Comparison of ENCODE assay signal across 8 cellular contexts in the genomic region with DNA sequence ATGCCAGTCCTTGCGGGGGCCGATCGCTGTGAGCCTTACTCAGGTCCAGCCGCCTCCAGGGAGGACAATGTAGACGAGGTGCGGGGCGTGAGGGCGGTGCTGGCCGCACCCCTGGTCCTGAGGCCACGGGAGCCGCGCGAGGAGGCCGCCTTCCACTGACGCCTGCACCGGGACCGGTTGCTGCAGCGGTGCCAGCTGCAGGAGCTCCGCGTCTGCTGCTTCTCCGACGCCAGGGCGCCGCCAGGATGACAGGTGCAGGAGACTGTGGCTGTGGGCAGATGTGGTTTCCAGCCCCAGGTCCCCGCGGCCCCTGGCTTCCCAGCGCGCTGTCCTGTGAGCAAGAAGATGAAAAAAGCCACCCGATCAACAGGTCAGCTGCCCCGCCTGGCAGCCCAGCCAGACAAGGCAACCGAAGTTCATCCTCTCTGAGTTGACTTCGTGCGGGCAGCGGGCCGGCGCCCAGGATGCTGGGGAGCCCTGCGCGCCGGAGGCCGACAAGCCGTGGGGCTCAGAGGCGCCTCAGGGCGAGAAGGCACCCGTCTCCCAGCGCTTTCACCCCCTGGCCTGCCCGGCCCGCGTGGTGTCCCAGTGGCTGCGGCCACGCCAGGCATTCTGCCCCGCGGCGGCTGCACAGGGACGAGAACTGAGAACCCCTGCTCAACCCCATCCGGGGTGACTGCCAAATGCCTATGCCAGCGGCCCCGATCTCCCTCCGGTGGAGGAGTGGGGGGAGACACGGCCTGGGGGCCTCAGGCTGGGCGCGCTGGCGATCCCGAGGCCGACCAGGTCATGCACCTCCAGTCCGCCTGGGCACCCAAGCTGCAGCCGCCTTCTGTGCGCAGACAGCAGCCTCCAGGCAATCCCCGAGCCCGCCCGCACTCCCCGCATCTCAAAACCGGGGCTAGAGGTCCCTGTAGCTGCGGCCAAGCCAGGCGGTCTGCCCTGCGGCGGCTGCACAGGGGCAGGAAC. TPM values are rescaled to one million over a fixed set of nuclear protein-coding genes. Genes with fewer than 3 reads are reported as not detected.
DNase-seq lines count a peak whose midpoint lies in the region; ATAC-seq and TF ChIP-seq lines count a peak whose summit lies in the region.

No MANE protein-coding gene starts in this region.

- peaks cover 38 to 49% of the 10 kb centered on the region in 2 donors for H3K27me3 Mint-ChIP-seq in effector memory CD8-positive, alpha-beta T cell
- H3K27me3 Mint-ChIP-seq in endothelial cell (ENCODE audit: unreplicated experiment) = peaks cover 13% of the 10 kb centered on the region

- ATAC-seq in effector memory CD8-positive, alpha-beta T cell (replicated peaks) = peak; percentile 45
- ATAC-seq in HG02981 (IDR thresholded peaks at IDR 0.05; ENCODE audit: unreplicated experiment) = no peak

- no peak overlapping the region for H3K27ac Mint-ChIP-seq in effector memory CD8-positive, alpha-beta T cell
- H3K27ac Mint-ChIP-seq in endothelial cell (ENCODE audit: unreplicated experiment) = no peak overlapping the region

- TF ChIP-seq CTCF in endothelial cell (IDR thresholded peaks at IDR 0.05; ENCODE audit: unreplicated experiment) = no peak

- peaks cover 3% of the 10 kb centered on the region for H3K36me3 Mint-ChIP-seq in effector memory CD8-positive, alpha-beta T cell (ENCODE audit: insufficient read depth)
- H3K36me3 Mint-ChIP-seq in endothelial cell (ENCODE audit: low read depth, unreplicated experiment) = no peaks in the 10 kb centered on the region

- no peaks in the 10 kb centered on the region for H3K9me3 Mint-ChIP-seq in effector memory CD8-positive, alpha-beta T cell
- H3K9me3 Mint-ChIP-seq in endothelial cell (ENCODE audit: unreplicated experiment) = no peaks in the 10 kb centered on the region

- H3K4me1 Mint-ChIP-seq in effector memory CD8-positive, alpha-beta T cell (ENCODE audit: low read depth in 2 of 2) = peaks cover 6 to 7% of the 10 kb centered on the region in 2 donors
- peaks cover 12% of the 10 kb centered on the region for H3K4me1 Mint-ChIP-seq in endothelial cell (ENCODE audit: unreplicated experiment)

- DNase-seq in DMS 273 (lab: John Stamatoyannopoulos, UW; ENCODE audit: unreplicated experiment) (peak; percentile 60), DMS 273 treated with DMSO at 0.1 percent for 48 hours (lab: John Stamatoyannopoulos, UW) (no peak), SW480 (ENCODE audit: low spot score) (peak; percentile 38), NK-92 (lab: John Stamatoyannopoulos, UW; ENCODE audit: unreplicated experiment) (no peak), endothelial cell (ENCODE audit: low spot score) (no peak)
- DNase-seq in effector memory CD8-positive, alpha-beta T cell = peak in 2 of 3 experiments; percentile 11 to 21
- DNase-seq in stimulated activated CD4-positive, alpha-beta T cell treated with anti-CD3 and anti-CD28 coated beads, Interleukin-12 subunit alpha, Interleukin-12 subunit beta, amount 100 ng/mL, for 4 hours = peak; percentile 17

- peak overlapping the region; percentile 84 to 86 for H3K4me3 Mint-ChIP-seq in effector memory CD8-positive, alpha-beta T cell
- no peak overlapping the region for H3K4me3 Mint-ChIP-seq in endothelial cell (ENCODE audit: unreplicated experiment)

RNA-seq across cellular contexts. Expression of a gene that starts 43.4 kb away (rescaled TPM):
- total RNA-seq in endothelial cell (ENCODE audit: unreplicated experiment) = 31.8 TPM

Comparison
In these comparisons a context has a peak if more than half of its experiments do, and no peak if none do; other contexts are left out.
1. DNase-seq: peak in DMS 273 (single experiment), SW480 (single experiment), effector memory CD8-positive, alpha-beta T cell (2 of 3) and stimulated activated CD4-positive, alpha-beta T cell treated with anti-CD3 and anti-CD28 coated beads, Interleukin-12 subunit alpha, Interleukin-12 subunit beta, amount 100 ng/mL, for 4 hours (single experiment); none in DMS 273 treated with DMSO at 0.1 percent for 48 hours (single experiment), NK-92 (single experiment) and endothelial cell (single experiment).